In genomic region chr1:190475394-190476250, GRCh38 we compare ENCODE assay signal across 1 cellular context.
TF ChIP-seq lines count a peak whose summit lies in the region.

No MANE protein-coding gene starts in this region.

TF ChIP-seq in GM23338, 12 proteins besides CTCF, POLR2A, EP300 and RAD21 (continued from another document):
- TF ChIP-seq ZNF462 (CRISPR knock-in tag; IDR thresholded peaks at IDR 0.05), result no peak
- no peak for TF ChIP-seq EZH2 (IDR thresholded peaks at IDR 0.05; ENCODE audit: low read depth, unreplicated experiment)
- TF ChIP-seq STAT1 (IDR thresholded peaks at IDR 0.05; ENCODE audit: unreplicated experiment), result no peak
- no peak for TF ChIP-seq POLR2AphosphoS5 (IDR thresholded peaks at IDR 0.05; ENCODE audit: low read depth)
- TF ChIP-seq ZNF114 (CRISPR knock-in tag; IDR thresholded peaks at IDR 0.05), result no peak
- TF ChIP-seq EZH2phosphoT487 (IDR thresholded peaks at IDR 0.05; ENCODE audit: unreplicated experiment), result no peak
TF ChIP-seq in GM23338: peak in this region for 0.
